14 cellular contexts compared by ENCODE assay signal in the genomic region with DNA sequence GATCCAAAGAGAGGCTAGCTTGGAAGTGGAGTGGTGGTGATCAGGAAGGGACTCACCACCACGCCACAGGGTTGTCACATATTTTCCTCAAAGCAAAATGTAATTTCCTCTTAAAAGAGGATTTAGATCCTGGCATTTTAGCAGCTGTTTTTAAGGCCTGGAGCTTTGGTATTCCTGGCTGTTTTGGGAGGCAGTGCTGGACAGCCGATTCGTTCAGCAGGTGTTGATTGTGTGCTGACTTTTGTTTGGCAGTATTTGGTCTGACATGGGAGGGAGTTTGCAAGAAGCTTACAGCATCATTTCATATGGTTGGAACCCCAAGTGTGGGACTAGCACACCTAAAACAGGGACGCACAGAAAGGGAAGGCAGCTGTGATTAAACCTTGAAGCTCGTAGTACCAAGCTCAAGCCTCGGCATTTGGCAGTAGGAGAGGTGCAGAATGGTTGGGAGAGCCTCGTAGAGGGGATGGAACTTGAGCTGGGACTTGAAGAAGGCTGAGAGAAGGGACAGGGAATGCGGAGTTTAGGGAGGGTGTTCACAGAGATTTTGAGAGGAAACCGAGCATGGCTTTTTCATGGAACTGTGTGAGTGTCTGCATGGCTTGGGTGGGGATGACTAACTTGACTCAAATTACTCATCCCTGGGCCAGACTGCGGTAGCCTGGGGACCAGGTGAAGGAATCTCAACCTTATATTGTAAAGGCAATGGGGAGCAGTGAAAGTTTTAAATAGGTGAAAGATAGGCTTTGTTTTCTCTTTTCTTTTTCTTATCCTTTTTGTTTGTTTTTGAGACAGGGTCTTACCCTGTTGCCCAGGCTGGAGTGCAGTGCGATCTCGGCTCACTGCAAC. TPM values are rescaled to one million over a fixed set of nuclear protein-coding genes. Genes with fewer than 3 reads are reported as not detected.
DNase-seq lines count a peak whose midpoint lies in the region; ATAC-seq and TF ChIP-seq lines count a peak whose summit lies in the region.
"Had no signal": no experiment of that assay in that cellular context is flagged by ENCODE, and none has a peak within 500 bp of the region (broad histone marks: within the 10 kb centered on the region; RNA-seq: fewer than 3 reads in every experiment).

No MANE protein-coding gene starts in this region.

- peaks cover 76% of the 10 kb centered on the region for H3K4me1 Mint-ChIP-seq in activated CD4-positive, alpha-beta T cell treated with anti-CD3 and anti-CD28 coated beads for 36 hours
- peaks cover 66% of the 10 kb centered on the region for H3K4me1 Mint-ChIP-seq in activated naive CD8-positive, alpha-beta T cell treated with anti-CD3 and anti-CD28 coated beads, Interleukin-2, amount 50 U/mL, for 24 hours

- H3K4me1 ChIP-seq in SJCRH30: peaks cover 33% of the 10 kb centered on the region
- H3K4me1 ChIP-seq in gastrocnemius medialis: peaks cover 25 to 28% of the 10 kb centered on the region in 2 donors

- H3K4me3 ChIP-seq in SJCRH30 (no peak overlapping the region), gastrocnemius medialis (no peak overlapping the region)
- H3K4me3 ChIP-seq: skin epidermis had no signal

- H3K9me3 Mint-ChIP-seq in activated CD4-positive, alpha-beta T cell treated with anti-CD3 and anti-CD28 coated beads for 36 hours (ENCODE audit: low read depth): no peaks in the 10 kb centered on the region
- no peaks in the 10 kb centered on the region for H3K9me3 Mint-ChIP-seq in activated naive CD8-positive, alpha-beta T cell treated with anti-CD3 and anti-CD28 coated beads, Interleukin-2, amount 50 U/mL, for 24 hours
- H3K9me3 Mint-ChIP-seq: natural killer cell treated with Interleukin-12 subunit alpha and Interleukin-12 subunit beta and Interleukin-15 and Interleukin-18, amount 100 ng/mL, for 72 hours had no signal

- intact Hi-C loops in activated CD4-positive, alpha-beta T cell treated with anti-CD3 and anti-CD28 coated beads for 36 hours (cut with DNase I, micrococcal nuclease): loop anchor here in 1 of 2 experiments (5.0 kb wide), 1 partner anchor 80 kb away; no protein-coding TSS in a partner anchor
- intact Hi-C loops in gastrocnemius medialis (cut with DNase I; ENCODE audit: low total_unique reads): no loop called here

- H3K36me3 Mint-ChIP-seq in activated CD4-positive, alpha-beta T cell treated with anti-CD3 and anti-CD28 coated beads for 36 hours (ENCODE audit: low read depth): peaks cover 16% of the 10 kb centered on the region
- H3K36me3 Mint-ChIP-seq in activated naive CD8-positive, alpha-beta T cell treated with anti-CD3 and anti-CD28 coated beads, Interleukin-2, amount 50 U/mL, for 24 hours (ENCODE audit: low read depth): peaks cover 8% of the 10 kb centered on the region
- H3K36me3 Mint-ChIP-seq: natural killer cell treated with Interleukin-12 subunit alpha and Interleukin-12 subunit beta and Interleukin-15 and Interleukin-18, amount 100 ng/mL, for 72 hours had no signal

- in situ Hi-C loops in gastrocnemius medialis (cut with MboI; ENCODE audit: low sequenced_read_pairs in 4 of 4): no loop called here

- POLR2A ChIA-PET in activated CD4-positive, alpha-beta T cell treated with anti-CD3 and anti-CD28 coated beads for 36 hours (lab: Charles Lee): interaction anchor here (0.9 kb wide), 1 partner anchor 9 kb away, joined by 3 read pairs; no protein-coding TSS in a partner anchor

- TF ChIP-seq POLR2A in gastrocnemius medialis (IDR thresholded peaks at IDR 0.05): no peak

- H3K4me3 Mint-ChIP-seq in activated CD4-positive, alpha-beta T cell treated with anti-CD3 and anti-CD28 coated beads for 36 hours: no peak overlapping the region
- no peak overlapping the region for H3K4me3 Mint-ChIP-seq in activated naive CD8-positive, alpha-beta T cell treated with anti-CD3 and anti-CD28 coated beads, Interleukin-2, amount 50 U/mL, for 24 hours
- H3K4me3 Mint-ChIP-seq: natural killer cell treated with Interleukin-12 subunit alpha and Interleukin-12 subunit beta and Interleukin-15 and Interleukin-18, amount 100 ng/mL, for 72 hours had no signal

- H3K9me3 ChIP-seq in SJCRH30 (replicated peaks) (no peaks in the 10 kb centered on the region), gastrocnemius medialis (no peaks in the 10 kb centered on the region)

- H3K27me3 ChIP-seq in SJCRH30 (no peaks in the 10 kb centered on the region), gastrocnemius medialis (no peaks in the 10 kb centered on the region)

- DNase-seq in activated CD4-positive, alpha-beta T cell treated with anti-CD3 and anti-CD28 coated beads for 36 hours: peak; percentile 54
- DNase-seq in activated CD4-positive, alpha-beta T cell treated with anti-CD3 and anti-CD28 coated beads for 1 hour: no peak
- peak; percentile 49 to 81 for DNase-seq in SJCRH30
- DNase-seq in activated naive CD8-positive, alpha-beta T cell treated with anti-CD3 and anti-CD28 coated beads, Interleukin-2, amount 50 U/mL, for 24 hours: no peak
- DNase-seq in gastrocnemius medialis: no peak
- no peak for DNase-seq in NOMO-1 treated with DMSO at 0.1 percent for 48 hours (lab: John Stamatoyannopoulos, UW; ENCODE audit: unreplicated experiment)
- DNase-seq in GOT3 (lab: John Stamatoyannopoulos, UW): no peak
- DNase-seq in ecto neural progenitor cell (ENCODE audit: low spot score): no peak
- DNase-seq: DMS153, left cardiac atrium, MV-4-11, NCI-H446 treated with DMSO at 0.1 percent for 48 hours had no signal

- H3K27me3 Mint-ChIP-seq in activated CD4-positive, alpha-beta T cell treated with anti-CD3 and anti-CD28 coated beads for 36 hours: no peaks in the 10 kb centered on the region
- H3K27me3 Mint-ChIP-seq in activated naive CD8-positive, alpha-beta T cell treated with anti-CD3 and anti-CD28 coated beads, Interleukin-2, amount 50 U/mL, for 24 hours: no peaks in the 10 kb centered on the region
- H3K27me3 Mint-ChIP-seq: natural killer cell treated with Interleukin-12 subunit alpha and Interleukin-12 subunit beta and Interleukin-15 and Interleukin-18, amount 100 ng/mL, for 72 hours had no signal

- no peaks in the 10 kb centered on the region for H3K36me3 ChIP-seq in SJCRH30
- H3K36me3 ChIP-seq in gastrocnemius medialis: no peaks in the 10 kb centered on the region

- no peak for TF ChIP-seq CTCF in gastrocnemius medialis (IDR thresholded peaks at IDR 0.05 in 4 of 5, conservative IDR thresholded peaks at IDR 0.05 in 1 of 5)

- peak overlapping the region; percentile 9 for H3K27ac ChIP-seq in SJCRH30
- H3K27ac ChIP-seq in gastrocnemius medialis: no peak overlapping the region
- H3K27ac ChIP-seq: skin epidermis had no signal

- peak overlapping the region; percentile 27 for H3K27ac Mint-ChIP-seq in activated CD4-positive, alpha-beta T cell treated with anti-CD3 and anti-CD28 coated beads for 36 hours
- H3K27ac Mint-ChIP-seq in activated naive CD8-positive, alpha-beta T cell treated with anti-CD3 and anti-CD28 coated beads, Interleukin-2, amount 50 U/mL, for 24 hours: peak overlapping the region; percentile 34

- CTCF ChIA-PET in activated CD4-positive, alpha-beta T cell treated with anti-CD3 and anti-CD28 coated beads for 36 hours (lab: Charles Lee): interaction anchor here (0.7 to 1.2 kb wide), 3 partner anchors 21 to 161 kb away, joined by 3 read pairs; no protein-coding TSS in a partner anchor

- peak; percentile 89 for ATAC-seq in activated CD4-positive, alpha-beta T cell treated with anti-CD3 and anti-CD28 coated beads for 36 hours
- peak; percentile 88 for ATAC-seq in activated naive CD8-positive, alpha-beta T cell treated with anti-CD3 and anti-CD28 coated beads, Interleukin-2, amount 50 U/mL, for 24 hours
- ATAC-seq in gastrocnemius medialis: peak; percentile 55 to 83

RNA-seq across cellular contexts. Expression of a gene that starts 52.3 kb away (rescaled TPM):
- 10 to 100 TPM; 48.6 to 58.1 TPM for total RNA-seq in activated CD4-positive, alpha-beta T cell treated with anti-CD3 and anti-CD28 coated beads for 36 hours
- total RNA-seq in SJCRH30 (2014; rRNA removed; shearing (Covaris generic)): 38.3 and 43.6 TPM in 2 replicates
- total RNA-seq in gastrocnemius medialis: 10 to 100 TPM; 47.6 to 56.9 (median 55.4) TPM

Comparison
In these comparisons a context has a peak if more than half of its experiments do, and no peak if none do; other contexts are left out.
1. DNase-seq: peak in activated CD4-positive, alpha-beta T cell treated with anti-CD3 and anti-CD28 coated beads for 36 hours (single experiment) and SJCRH30 (2 of 2); none in activated CD4-positive, alpha-beta T cell treated with anti-CD3 and anti-CD28 coated beads for 1 hour (single experiment), activated naive CD8-positive, alpha-beta T cell treated with anti-CD3 and anti-CD28 coated beads, Interleukin-2, amount 50 U/mL, for 24 hours (single experiment), gastrocnemius medialis (0 of 2), NOMO-1 treated with DMSO at 0.1 percent for 48 hours (single experiment), GOT3 (single experiment) and ecto neural progenitor cell (single experiment).
2. Peak in every context shown above with its lines, with median percentiles within 50 percentile points of each other: ATAC-seq.